8 cellular contexts compared by ENCODE assay signal in genomic region chr10:31322647-31323046, GRCh38. TPM values are rescaled to one million over a fixed set of nuclear protein-coding genes. Genes with fewer than 3 reads are reported as not detected.
DNase-seq lines count a peak whose midpoint lies in the region; ATAC-seq and TF ChIP-seq lines count a peak whose summit lies in the region.

No MANE protein-coding gene starts in this region.

- in situ Hi-C loops in SK-MEL-5 (cut with HindIII; ENCODE audit: low pct_unique_long_range_greater_than_20kb, low sequenced_read_pairs) = no loop called here

- H3K9me3 ChIP-seq in PC-9 (ENCODE audit: insufficient read depth, low read depth) = no peaks in the 10 kb centered on the region

- POLR2A ChIA-PET in PC-9 (lab: Charles Lee; ENCODE audit: unreplicated experiment) = no interaction called here

- H3K9me3 Mint-ChIP-seq in progenitor cell of endocrine pancreas (ENCODE audit: low read depth) = no peaks in the 10 kb centered on the region

- H3K27ac ChIP-seq in PC-9 = no peak overlapping the region

- CTCF ChIA-PET in PC-9 (lab: Charles Lee) = no interaction called here

- ATAC-seq in GM18873 (IDR thresholded peaks at IDR 0.05; ENCODE audit: low FRiP score, unreplicated experiment) (no peak), HG02852 (IDR thresholded peaks at IDR 0.05; ENCODE audit: unreplicated experiment) (no peak)

- no peaks in the 10 kb centered on the region; the same call in 1 of the 2 replicates for H3K4me1 ChIP-seq in PC-9 (replicated peaks; ENCODE audit: insufficient read depth)

- peaks cover 11% of the 10 kb centered on the region for H3K4me1 Mint-ChIP-seq in progenitor cell of endocrine pancreas (ENCODE audit: low read depth)

- BruUV-seq in PC-9 (replicated peaks; lab: Mats Ljungman, UMichigan) = no TSS peak

- peaks cover 2% of the 10 kb centered on the region; the same call in 1 of the 2 replicates for H3K79me2 ChIP-seq in PC-9 (ENCODE audit: low read depth)

- H3K4me3 Mint-ChIP-seq in progenitor cell of endocrine pancreas (ENCODE audit: low read depth) = no peak overlapping the region

- H3K9me2 ChIP-seq in PC-9 (ENCODE audit: insufficient read depth) = no peaks in the 10 kb centered on the region

- TF ChIP-seq CTCF in AG09309 (IDR thresholded peaks at IDR 0.05; ENCODE audit: control insufficient read depth, insufficient read depth, low read depth, low read length, missing control alignments) (peak; percentile 44), GM06990 (IDR thresholded peaks at IDR 0.05; ENCODE audit: insufficient read depth, low read length, poor library complexity, severe bottlenecking) (peak; percentile 66), progenitor cell of endocrine pancreas (IDR thresholded peaks at IDR 0.05; ENCODE audit: unreplicated experiment) (no peak), PC-9 (conservative IDR thresholded peaks at IDR 0.05) (no peak)

- intact Hi-C loops in PC-9 (cut with micrococcal nuclease; ENCODE audit: unreplicated experiment) = no loop called here

- H3K27me3 Mint-ChIP-seq in progenitor cell of endocrine pancreas = peaks cover 76% of the 10 kb centered on the region

- H3K4me2 ChIP-seq in PC-9 = no peak overlapping the region

- no peak overlapping the region for H2AFZ ChIP-seq in PC-9

- DNase-seq in AG09309 (ENCODE audit: low read depth) (no peak), GM06990 (ENCODE audit: extremely low read depth, insufficient read length) (no peak), SK-MEL-5 (ENCODE audit: low read depth, low spot score) (peak; percentile 21), globus pallidus (ENCODE audit: low spot score) (peak; percentile 20), progenitor cell of endocrine pancreas (ENCODE audit: low spot score, unreplicated experiment) (no peak), PC-9 (no peak)

- H3K27me3 ChIP-seq in GM06990 (replicated peaks; ENCODE audit: control insufficient read depth, insufficient read depth, low read length) = no peaks in the 10 kb centered on the region
- H3K27me3 ChIP-seq in PC-9 (ENCODE audit: insufficient read depth, low read depth) = 0 out of 2 replicates have a peak, but pooled peaks cover 4% of the 10 kb centered on the region

- H3K27ac Mint-ChIP-seq in progenitor cell of endocrine pancreas = no peak overlapping the region

- no peak overlapping the region for H3K4me3 ChIP-seq in AG09309 (ENCODE audit: control insufficient read depth, low read depth, low read length)
- H3K4me3 ChIP-seq in GM06990 (replicated peaks; ENCODE audit: low read depth, low read length) = no peak overlapping the region
- no peak overlapping the region for H3K4me3 ChIP-seq in PC-9

- H3K36me3 ChIP-seq in GM06990 (ENCODE audit: control insufficient read depth, insufficient read depth, low read length) (no peaks in the 10 kb centered on the region), PC-9 (ENCODE audit: low read depth) (no peaks in the 10 kb centered on the region)

- H4K20me1 ChIP-seq in PC-9 (ENCODE audit: insufficient read depth) = no peaks in the 10 kb centered on the region

- no peaks in the 10 kb centered on the region for H3F3A ChIP-seq in PC-9 (ENCODE audit: insufficient read depth, low read depth)

- no peaks in the 10 kb centered on the region for H3K36me3 Mint-ChIP-seq in progenitor cell of endocrine pancreas (ENCODE audit: insufficient read depth)

RNA-seq across cellular contexts. Expression of gene ZEB1, which starts 3.6 kb away (rescaled TPM):
- total RNA-seq in SK-MEL-5 (2014; rRNA removed; shearing (Covaris generic)) = 3.2 and 4.2 TPM in 2 replicates
- 3.1 and 5.4 TPM in 2 replicates for polyA plus RNA-seq in SK-MEL-5 (2015; cell fraction: cytosol; rRNA removed)
- polyA plus RNA-seq in SK-MEL-5 (2015; cell fraction: nucleus; rRNA removed) = 6.7 and 7.1 TPM in 2 replicates
- total RNA-seq in progenitor cell of endocrine pancreas = 1.2 and 1.7 TPM in 2 replicates
- total RNA-seq in PC-9 (2021) = 1.0 and 1.4 TPM in 2 replicates

Comparison
In these comparisons a context has a peak if more than half of its experiments do, and no peak if none do; other contexts are left out.
1. DNase-seq: peak in SK-MEL-5 (single experiment) and globus pallidus (single experiment); none in AG09309 (single experiment), GM06990 (single experiment), progenitor cell of endocrine pancreas (single experiment) and PC-9 (0 of 2).
2. CTCF ChIP-seq: peak in AG09309 (single experiment) and GM06990 (single experiment); none in progenitor cell of endocrine pancreas (single experiment) and PC-9 (single experiment).